In genomic region chr2:9422321-9423099, GRCh38 we compare ENCODE assay signal across 8 cellular contexts. TPM values are rescaled to one million over a fixed set of nuclear protein-coding genes. Genes with fewer than 3 reads are reported as not detected.
DNase-seq lines count a peak whose midpoint lies in the region; ATAC-seq, FAIRE-seq and TF ChIP-seq lines count a peak whose summit lies in the region.

No MANE protein-coding gene starts in this region.

- peak overlapping the region; percentile 81 to 97 (median 91) for H3K4me3 ChIP-seq in breast epithelium

- intact Hi-C loops in breast epithelium (cut with DNase I; ENCODE audit: low total_unique reads), result no loop called here

- peak; percentile 32 for ATAC-seq in GM21423 (IDR thresholded peaks at IDR 0.05; ENCODE audit: unreplicated experiment)

- TF ChIP-seq CTCF in breast epithelium (IDR thresholded peaks at IDR 0.05), result no peak

- TF ChIP-seq POLR2A in breast epithelium (IDR thresholded peaks at IDR 0.05), result no peak

- no peaks in the 10 kb centered on the region for H3K36me3 ChIP-seq in breast epithelium

- FAIRE-seq in HTR-8/SVneo (lab: Jason Lieb, UNC), result no peak

- H3K9me3 ChIP-seq in breast epithelium, result no peaks in the 10 kb centered on the region

- H3K27ac ChIP-seq in breast epithelium, result peak overlapping the region; percentile 88 to 93

- no peaks in the 10 kb centered on the region for H3K27me3 ChIP-seq in breast epithelium

- peaks cover 0 to 19% of the 10 kb centered on the region in 2 donors for H3K4me1 ChIP-seq in breast epithelium

- peak; percentile 54 for DNase-seq in Daoy (ENCODE audit: low read depth)
- peak; percentile 46 for DNase-seq in HTR-8/SVneo (ENCODE audit: insufficient read length, low spot score)
- DNase-seq in T-helper 22 cell (ENCODE audit: low read depth), result peak; percentile 13
- DNase-seq in breast epithelium (ENCODE audit: low spot score in 2 of 2), result no peak
- DNase-seq in iris pigment epithelial cell (ENCODE audit: low read depth), result peak; percentile 39
- peak; percentile 25 to 42 for DNase-seq in stimulated activated CD4-positive, alpha-beta T cell treated with anti-CD3 and anti-CD28 coated beads, Interleukin-12 subunit alpha, Interleukin-12 subunit beta, amount 100 ng/mL, for 24 hours (ENCODE audit: low read depth in 2 of 2)
- no peak for DNase-seq in foreskin melanocyte

RNA-seq across cellular contexts. Expression of gene ITGB1BP1, which starts 0.8 kb away (rescaled TPM):
- 34.5 and 44.4 TPM in 2 replicates for total RNA-seq in Daoy (2014; rRNA removed; shearing (Covaris generic))
- 100 to 1,000 TPM in 1 of 3 donors, 10 to 100 TPM in 2; 35.7 to 271 (median 63.3) TPM for total RNA-seq in breast epithelium

RNA-seq across cellular contexts. Expression of gene CPSF3, which starts 0.9 kb away (rescaled TPM):
- total RNA-seq in Daoy (2014; rRNA removed; shearing (Covaris generic)), result 95.6 and 164 TPM in 2 replicates
- 10 to 100 TPM; 18.1 to 26.2 (median 23.1) TPM for total RNA-seq in breast epithelium

RNA-seq across cellular contexts. Expression of gene IAH1, which starts 51.8 kb away (rescaled TPM):
- total RNA-seq in Daoy (2014; rRNA removed; shearing (Covaris generic)), result 34.6 and 38.1 TPM in 2 replicates
- total RNA-seq in breast epithelium, result 10 to 100 TPM; 39.5 to 84.7 (median 54.7) TPM

Comparison
In these comparisons a context has a peak if more than half of its experiments do, and no peak if none do; other contexts are left out.
1. DNase-seq: peak in Daoy (single experiment), HTR-8/SVneo (single experiment), T-helper 22 cell (single experiment), iris pigment epithelial cell (single experiment) and stimulated activated CD4-positive, alpha-beta T cell treated with anti-CD3 and anti-CD28 coated beads, Interleukin-12 subunit alpha, Interleukin-12 subunit beta, amount 100 ng/mL, for 24 hours (2 of 2); none in breast epithelium (0 of 2) and foreskin melanocyte (single experiment).